Comparison of ENCODE assay signal across 4 cellular contexts in the genomic region with DNA sequence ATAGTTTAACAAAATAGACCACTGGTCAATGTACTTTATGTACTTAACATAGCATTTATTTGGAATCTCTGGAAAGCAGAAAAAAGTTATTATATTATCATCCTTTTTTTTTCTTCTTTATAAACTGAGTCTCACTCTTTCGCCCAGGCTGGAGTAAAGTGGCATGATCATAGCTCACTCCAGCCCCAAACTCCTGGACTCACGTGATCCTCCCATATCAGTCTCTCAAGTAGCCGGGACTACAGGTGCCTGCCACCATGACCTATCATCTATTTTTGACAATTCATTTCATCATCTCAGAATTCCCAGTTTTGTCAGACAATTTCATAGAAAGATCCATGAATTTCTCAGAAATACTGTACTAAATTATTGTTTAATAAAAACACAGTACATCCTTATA.
"Had no signal": no experiment of that assay in that cellular context is flagged by ENCODE, and none has a peak within 500 bp of the region (broad histone marks: within the 10 kb centered on the region; RNA-seq: fewer than 3 reads in every experiment).

No MANE protein-coding gene starts in this region.

- ATAC-seq: GM23338 had no signal

- DNase-seq: H9, HCEC 1CT, IMR-90 had no signal
